In the genomic region with DNA sequence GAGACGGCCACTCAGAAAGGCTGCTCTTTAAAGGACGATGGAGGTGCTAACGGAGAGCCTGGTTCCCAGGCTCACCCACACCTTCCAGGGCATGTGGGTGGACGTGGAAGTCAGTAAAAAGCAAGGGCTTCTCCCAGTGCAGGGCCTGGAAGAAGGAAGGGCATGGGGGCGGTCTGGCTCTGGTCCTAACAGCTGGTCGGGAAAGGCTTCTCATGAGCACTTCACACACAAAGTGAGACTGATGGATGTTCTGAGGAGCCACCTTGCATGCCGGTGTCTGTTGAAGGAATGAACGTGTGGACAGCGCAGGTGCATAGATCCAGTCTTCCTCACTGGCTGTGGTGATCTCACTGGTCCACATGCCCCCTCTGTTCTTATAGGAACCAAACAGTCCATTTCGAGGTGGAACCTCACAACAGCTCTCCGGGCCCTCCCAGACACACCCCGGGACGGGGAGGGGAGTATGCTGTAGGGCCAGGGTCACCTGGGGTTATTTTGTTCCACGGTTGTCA, we compare ENCODE assay signal across 12 cellular contexts.
"Had no signal": no experiment of that assay in that cellular context is flagged by ENCODE, and none has a peak within 500 bp of the region (broad histone marks: within the 10 kb centered on the region; RNA-seq: fewer than 3 reads in every experiment).

No MANE protein-coding gene starts in this region.

- H3K4me3 Mint-ChIP-seq: dendritic cell treated with granulocyte-macrophage colony-stimulating factor and Interleukin-4, amounts not matched to agents 40 ng/mL and 50 ng/mL, for 4 days; natural killer cell had no signal

- H3K4me1 ChIP-seq: heart left ventricle, tibial artery had no signal

- H3K9me3 ChIP-seq: heart left ventricle, tibial artery had no signal

- H3K27me3 ChIP-seq: heart left ventricle, tibial artery had no signal

- H3K27ac Mint-ChIP-seq: dendritic cell treated with granulocyte-macrophage colony-stimulating factor and Interleukin-4, amounts not matched to agents 40 ng/mL and 50 ng/mL, for 4 days; natural killer cell had no signal

- H3K9me3 Mint-ChIP-seq: dendritic cell treated with granulocyte-macrophage colony-stimulating factor and Interleukin-4, amounts not matched to agents 40 ng/mL and 50 ng/mL, for 4 days; natural killer cell had no signal

- H3K36me3 ChIP-seq: heart left ventricle, tibial artery had no signal

- ATAC-seq: left colon; natural killer cell; stimulated activated naive CD8-positive, alpha-beta T cell treated with anti-CD3 and anti-CD28 coated beads, Interleukin-15, Interleukin-2, amounts not matched to agents 100 U/mL and 50 U/mL, for 24 hours had no signal

- H3K27ac ChIP-seq: heart left ventricle, tibial artery had no signal

- H3K36me3 Mint-ChIP-seq: natural killer cell had no signal

- H3K4me3 ChIP-seq: heart left ventricle, tibial artery had no signal

- DNase-seq: cerebellar nuclear complex; effector CD4-positive, alpha-beta T cell; hippocampal formation; left colon; natural killer cell; posterior cingulate gyrus; small intestine; stimulated activated CD4-positive, alpha-beta T cell treated with anti-CD3 and anti-CD28 coated beads, Interleukin-12 subunit alpha, Interleukin-12 subunit beta, amount 100 ng/mL, for 4 hours; stimulated activated naive CD8-positive, alpha-beta T cell treated with anti-CD3 and anti-CD28 coated beads, Interleukin-15, Interleukin-2, amounts not matched to agents 100 U/mL and 50 U/mL, for 24 hours; tibial artery had no signal
